ENCODE assay signal across 9 cellular contexts in the genomic region with DNA sequence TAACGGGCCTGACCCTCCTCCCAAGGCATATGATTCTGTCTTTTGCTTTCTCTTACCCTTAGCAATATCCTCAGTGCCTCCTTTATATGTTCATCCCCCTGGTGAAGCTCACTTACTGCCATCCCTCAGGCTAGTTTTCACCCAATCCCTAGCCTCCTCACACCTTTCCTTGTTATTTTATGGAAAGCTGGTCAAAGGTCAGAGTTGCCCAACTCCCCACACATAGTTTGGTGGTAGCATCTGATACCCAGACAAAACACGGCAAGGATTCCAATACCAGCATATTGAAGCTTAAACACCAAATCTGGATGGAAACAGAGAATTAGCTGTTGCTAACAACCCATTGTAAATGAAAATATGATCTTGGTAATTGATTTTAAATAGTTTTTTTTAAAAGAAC.
DNase-seq lines count a peak whose midpoint lies in the region; ATAC-seq, FAIRE-seq and TF ChIP-seq lines count a peak whose summit lies in the region.
"Had no signal": no experiment of that assay in that cellular context is flagged by ENCODE, and none has a peak within 500 bp of the region (broad histone marks: within the 10 kb centered on the region; RNA-seq: fewer than 3 reads in every experiment).

No MANE protein-coding gene starts in this region.

- no peak for FAIRE-seq in HTR-8/SVneo (lab: Jason Lieb, UNC)

- H3K27me3 ChIP-seq in mucosa of rectum (ENCODE audit: control insufficient read depth in 2 of 2, insufficient read depth in 2 of 2, low read length in 2 of 2), result no peaks in the 10 kb centered on the region
- no peaks in the 10 kb centered on the region for H3K27me3 ChIP-seq in upper lobe of right lung

- ATAC-seq in upper lobe of right lung, result no peak
- ATAC-seq in activated CD4-positive, CD25-positive, alpha-beta regulatory T cell treated with anti-CD3 and anti-CD28 coated beads, Interleukin-2, amount 50 U/mL, for 24 hours, result no peak
- ATAC-seq in GM21576 (IDR thresholded peaks at IDR 0.05; ENCODE audit: unreplicated experiment), result no peak

- no peak overlapping the region for H3K9ac ChIP-seq in mucosa of rectum (ENCODE audit: low read depth in 1 of 2, low read length in 2 of 2)

- H3K4me3 Mint-ChIP-seq in activated CD4-positive, alpha-beta T cell treated with anti-CD3 and anti-CD28 coated beads, Interleukin-2, amount 10 ng/mL, durations not matched to agents 24 days and 14 days, result no peak overlapping the region
- H3K4me3 Mint-ChIP-seq in activated CD4-positive, alpha-beta T cell treated with anti-CD3 and anti-CD28 coated beads, Interleukin-2, amount 10 ng/mL, durations not matched to agents 7 days and 5 days, result no peak overlapping the region

- TF ChIP-seq CTCF in upper lobe of right lung (IDR thresholded peaks at IDR 0.05), result no peak

- peak overlapping the region; percentile 41 for H3K27ac Mint-ChIP-seq in activated CD4-positive, alpha-beta T cell treated with anti-CD3 and anti-CD28 coated beads, Interleukin-2, amount 10 ng/mL, durations not matched to agents 24 days and 14 days
- H3K27ac Mint-ChIP-seq in activated CD4-positive, alpha-beta T cell treated with anti-CD3 and anti-CD28 coated beads, Interleukin-2, amount 10 ng/mL, durations not matched to agents 7 days and 5 days, result no peak overlapping the region

- peaks cover 10% of the 10 kb centered on the region for H3K9me3 Mint-ChIP-seq in activated CD4-positive, alpha-beta T cell treated with anti-CD3 and anti-CD28 coated beads, Interleukin-2, amount 10 ng/mL, durations not matched to agents 24 days and 14 days
- peaks cover 19% of the 10 kb centered on the region for H3K9me3 Mint-ChIP-seq in activated CD4-positive, alpha-beta T cell treated with anti-CD3 and anti-CD28 coated beads, Interleukin-2, amount 10 ng/mL, durations not matched to agents 7 days and 5 days

- POLR2A ChIA-PET in activated CD4-positive, alpha-beta T cell treated with anti-CD3 and anti-CD28 coated beads, Interleukin-2, amount 10 ng/mL, durations not matched to agents 7 days and 5 days (lab: Charles Lee), result no interaction called here

- H3K9me3 ChIP-seq in mucosa of rectum (ENCODE audit: control insufficient read depth in 2 of 2, low read length in 2 of 2) (no peaks in the 10 kb centered on the region), upper lobe of right lung (no peaks in the 10 kb centered on the region)

- H3K4me1 Mint-ChIP-seq in activated CD4-positive, alpha-beta T cell treated with anti-CD3 and anti-CD28 coated beads, Interleukin-2, amount 10 ng/mL, durations not matched to agents 24 days and 14 days, result peaks cover 55% of the 10 kb centered on the region
- H3K4me1 Mint-ChIP-seq in activated CD4-positive, alpha-beta T cell treated with anti-CD3 and anti-CD28 coated beads, Interleukin-2, amount 10 ng/mL, durations not matched to agents 7 days and 5 days, result peaks cover 70% of the 10 kb centered on the region

- H3K36me3 ChIP-seq in mucosa of rectum (ENCODE audit: control insufficient read depth in 2 of 2, insufficient read depth in 2 of 2, low read length in 2 of 2) (no peaks in the 10 kb centered on the region), upper lobe of right lung (no peaks in the 10 kb centered on the region)

- H3K4me1 ChIP-seq in mucosa of rectum (ENCODE audit: control insufficient read depth in 2 of 2, insufficient read depth in 2 of 2, low read length in 2 of 2) (peaks cover 10 to 14% of the 10 kb centered on the region in 2 donors), upper lobe of right lung (peaks cover 29% of the 10 kb centered on the region)

- H3K27ac ChIP-seq in cingulate gyrus (ENCODE audit: low read depth, low read length), result peak overlapping the region; percentile 61
- H3K27ac ChIP-seq in mucosa of rectum (ENCODE audit: low read depth in 2 of 2, low read length in 2 of 2), result peak overlapping the region; percentile 73 to 74
- H3K27ac ChIP-seq in upper lobe of right lung, result peak overlapping the region; percentile 81

- H3K36me3 Mint-ChIP-seq in activated CD4-positive, alpha-beta T cell treated with anti-CD3 and anti-CD28 coated beads, Interleukin-2, amount 10 ng/mL, durations not matched to agents 24 days and 14 days (ENCODE audit: low read depth), result peaks cover 73% of the 10 kb centered on the region
- H3K36me3 Mint-ChIP-seq in activated CD4-positive, alpha-beta T cell treated with anti-CD3 and anti-CD28 coated beads, Interleukin-2, amount 10 ng/mL, durations not matched to agents 7 days and 5 days (ENCODE audit: low read depth), result peaks cover 84% of the 10 kb centered on the region

- DNase-seq in activated CD4-positive, alpha-beta T cell treated with anti-CD3 and anti-CD28 coated beads, Interleukin-2, amount 10 ng/mL, durations not matched to agents 24 days and 14 days, result no peak
- no peak for DNase-seq in activated CD4-positive, alpha-beta T cell treated with anti-CD3 and anti-CD28 coated beads, Interleukin-2, amount 10 ng/mL, durations not matched to agents 7 days and 5 days
- no peak for DNase-seq in upper lobe of right lung
- DNase-seq in HTR-8/SVneo (ENCODE audit: insufficient read length, low spot score), result no peak
- DNase-seq: activated CD4-positive, alpha-beta T cell treated with anti-CD3 and anti-CD28 coated beads for 1 hour had no signal

- no peaks in the 10 kb centered on the region for H3K27me3 Mint-ChIP-seq in activated CD4-positive, alpha-beta T cell treated with anti-CD3 and anti-CD28 coated beads, Interleukin-2, amount 10 ng/mL, durations not matched to agents 24 days and 14 days
- H3K27me3 Mint-ChIP-seq in activated CD4-positive, alpha-beta T cell treated with anti-CD3 and anti-CD28 coated beads, Interleukin-2, amount 10 ng/mL, durations not matched to agents 7 days and 5 days, result no peaks in the 10 kb centered on the region

- intact Hi-C loops in activated CD4-positive, alpha-beta T cell treated with anti-CD3 and anti-CD28 coated beads, Interleukin-2, amount 10 ng/mL, durations not matched to agents 24 days and 14 days (cut with micrococcal nuclease), result no loop called here
- intact Hi-C loops in upper lobe of right lung (cut with DNase I), result no loop called here

- H3K4me3 ChIP-seq in mucosa of rectum (ENCODE audit: low read length in 2 of 2), result peak overlapping the region in 1 of 2 donors; percentile 48
- H3K4me3 ChIP-seq in upper lobe of right lung, result peak overlapping the region; percentile 20

- CTCF ChIA-PET in activated CD4-positive, alpha-beta T cell treated with anti-CD3 and anti-CD28 coated beads, Interleukin-2, amount 10 ng/mL, durations not matched to agents 7 days and 5 days (lab: Charles Lee), result interaction anchor here (1.8 kb wide), 1 partner anchor 13 kb away, joined by 7 read pairs; no protein-coding TSS in a partner anchor
